8 cellular contexts compared by ENCODE assay signal in the genomic region with DNA sequence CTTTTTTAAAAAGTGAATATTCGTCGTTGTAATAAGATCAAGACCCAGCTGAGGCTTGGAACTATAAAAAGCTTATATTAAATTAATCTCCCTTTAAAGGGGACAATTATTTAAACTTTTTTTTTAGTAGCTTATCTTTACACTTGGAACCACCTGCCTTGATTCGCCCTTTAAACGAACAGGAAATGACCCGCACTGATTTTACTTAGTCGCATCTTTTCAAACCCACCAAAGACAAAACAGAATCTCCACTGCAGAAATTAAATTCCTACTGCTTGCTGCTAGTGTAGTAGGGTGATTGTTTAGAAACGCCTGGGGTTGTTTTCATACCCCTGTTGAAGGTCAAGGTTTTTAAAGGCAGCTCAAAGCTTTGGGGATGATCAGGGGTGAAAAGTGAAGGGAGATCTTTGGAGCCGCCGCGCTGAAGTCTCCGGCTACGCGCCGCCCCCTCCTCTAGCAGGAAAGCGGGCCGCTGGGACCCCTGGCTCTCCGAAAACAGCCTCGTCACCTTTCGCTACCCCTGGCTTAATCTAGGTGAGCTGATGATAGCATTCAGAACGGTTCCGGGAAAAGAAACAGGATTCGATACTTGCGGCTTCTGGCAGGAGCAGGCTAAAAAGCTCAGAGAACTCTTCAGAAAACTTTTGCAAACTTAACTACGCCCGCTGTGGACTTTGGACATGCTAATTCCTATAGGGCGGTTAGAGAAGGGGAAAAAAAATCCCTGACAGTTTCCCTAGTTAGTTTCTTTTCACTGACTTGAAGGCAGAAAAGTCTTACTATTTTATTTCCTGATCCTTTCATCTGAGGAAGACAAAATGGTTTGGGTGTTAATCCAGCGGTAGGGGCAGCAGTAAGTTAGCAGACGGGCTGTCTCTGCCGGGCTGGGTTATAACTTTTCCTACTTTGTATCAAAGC.
A peak's percentile ranks its signal among the peaks of the same experiment; 100 is the strongest.
DNase-seq lines count a peak whose midpoint lies in the region; ATAC-seq, FAIRE-seq and TF ChIP-seq lines count a peak whose summit lies in the region.

No MANE protein-coding gene starts in this region.

- no peaks in the 10 kb centered on the region for H3K9me3 Mint-ChIP-seq in nephron

- FAIRE-seq in GM19239 (lab: Jason Lieb, UNC) (peak; percentile 54), RCC 7860 (lab: Jason Lieb, UNC) (peak; percentile 16)

- no peak overlapping the region for H3K27ac ChIP-seq in ectodermal cell (ENCODE audit: insufficient read depth, low read depth, low read length, poor library complexity, severe bottlenecking)

- H3K4me1 Mint-ChIP-seq in nephron, result peaks cover 33% of the 10 kb centered on the region

- H3K4me3 ChIP-seq in ectodermal cell (ENCODE audit: insufficient read depth, low read depth, low read length), result peak overlapping the region; percentile 27

- DNase-seq in GM19239 (ENCODE audit: insufficient read length, low spot score) (no peak), RCC 7860 (ENCODE audit: low spot score) (no peak), NCI-H1436 (lab: John Stamatoyannopoulos, UW) (no peak)
- DNase-seq in activated effector memory CD4-positive, alpha-beta T cell treated with Interleukin-2 at 50 U/mL for 16 hours, result no peak

- 2 to 3% methylated on average over 27 of the region's 29 CpGs for WGBS in ectodermal cell, 2 experiments

- H3K36me3 Mint-ChIP-seq in nephron (ENCODE audit: low read depth), result no peaks in the 10 kb centered on the region

- ATAC-seq in HG02678 (IDR thresholded peaks at IDR 0.05; ENCODE audit: unreplicated experiment) (no peak), HG03135 (IDR thresholded peaks at IDR 0.05; ENCODE audit: unreplicated experiment) (no peak)

- H3K4me1 ChIP-seq in ectodermal cell (ENCODE audit: control insufficient read depth, insufficient read depth, low read length), result peaks cover 15% of the 10 kb centered on the region

- peak overlapping the region; percentile 35 to 90 (median 61) for H3K27ac Mint-ChIP-seq in nephron

- TF ChIP-seq CTCF in nephron (IDR thresholded peaks at IDR 0.05; ENCODE audit: unreplicated experiment in 3 of 3), result peak in 1 of 3 experiments; percentile 17

- peaks cover 74% of the 10 kb centered on the region for H3K27me3 Mint-ChIP-seq in nephron (ENCODE audit: low read depth)

- H3K36me3 ChIP-seq in ectodermal cell (ENCODE audit: control insufficient read depth, insufficient read depth, low read length), result no peaks in the 10 kb centered on the region

- peaks cover 88% of the 10 kb centered on the region for H3K27me3 ChIP-seq in ectodermal cell (ENCODE audit: control insufficient read depth, insufficient read depth, low read length, poor library complexity, severe bottlenecking)

- no peaks in the 10 kb centered on the region for H3K9me3 ChIP-seq in ectodermal cell (ENCODE audit: control insufficient read depth, low read length)

- H3K4me3 Mint-ChIP-seq in nephron, result peak overlapping the region; percentile 84 to 94 (median 86)
